Comparison of ENCODE assay signal across 19 cellular contexts in genomic region chr10:46554166-46554781, GRCh38. TPM values are rescaled to one million over a fixed set of nuclear protein-coding genes. Genes with fewer than 3 reads are reported as not detected.
"Had no signal": no experiment of that assay in that cellular context is flagged by ENCODE, and none has a peak within 500 bp of the region (broad histone marks: within the 10 kb centered on the region; RNA-seq: fewer than 3 reads in every experiment).

No MANE protein-coding gene starts in this region.

- H3K27me3 Mint-ChIP-seq: T-helper 17 cell had no signal

- H3K36me3 Mint-ChIP-seq: naive B cell, WTC11 had no signal

- H3K27ac ChIP-seq: ascending aorta, breast epithelium, gastrocnemius medialis, heart left ventricle, tibial nerve, vagina had no signal

- H3K36me3 ChIP-seq: ascending aorta, breast epithelium, gastrocnemius medialis, heart left ventricle, tibial nerve, vagina had no signal

- H3K9me3 Mint-ChIP-seq: activated naive CD8-positive, alpha-beta T cell treated with anti-CD3 and anti-CD28 coated beads, Interleukin-2, amount 50 U/mL, for 24 hours; stimulated activated naive B cell treated with anti-CD40 and anti-IgM and Interleukin-4, amounts not matched to agents 10 μg/mL and 1 μg/mL and 100 μg/mL, for 72 hours; WTC11 had no signal

- DNase-seq: activated naive CD4-positive, alpha-beta T cell; activated naive CD8-positive, alpha-beta T cell treated with anti-CD3 and anti-CD28 coated beads, Interleukin-2, amount 50 U/mL, for 24 hours; activated T-cell treated with anti-CD3 and anti-CD28 coated beads, Interleukin-2, amount 50 U/mL, for 1 hour; dermis blood vessel endothelial cell; gastrocnemius medialis; mammary epithelial cell; naive B cell; stimulated activated CD4-positive, alpha-beta T cell treated with anti-CD3 and anti-CD28 coated beads, Interleukin-2, amount 100 ng/mL, for 48 hours; stimulated activated naive B cell treated with anti-CD40 and anti-IgM and Interleukin-4, amounts not matched to agents 10 μg/mL and 1 μg/mL and 100 μg/mL, for 72 hours; T-helper 17 cell had no signal

- H3K4me3 Mint-ChIP-seq: activated naive CD8-positive, alpha-beta T cell treated with anti-CD3 and anti-CD28 coated beads, Interleukin-2, amount 50 U/mL, for 24 hours; naive B cell; stimulated activated naive B cell treated with anti-CD40 and anti-IgM and Interleukin-4, amounts not matched to agents 10 μg/mL and 1 μg/mL and 100 μg/mL, for 72 hours; T-helper 17 cell; WTC11 had no signal

- ATAC-seq: activated naive CD8-positive, alpha-beta T cell treated with anti-CD3 and anti-CD28 coated beads, Interleukin-2, amount 50 U/mL, for 24 hours; gastrocnemius medialis; heart left ventricle; left lobe of liver; stimulated activated naive B cell treated with anti-CD40 and anti-IgM and Interleukin-4, amounts not matched to agents 10 μg/mL and 1 μg/mL and 100 μg/mL, for 72 hours; T-helper 17 cell; WTC11 had no signal

- H3K4me1 ChIP-seq: breast epithelium had no signal

- H3K27ac Mint-ChIP-seq: activated naive CD8-positive, alpha-beta T cell treated with anti-CD3 and anti-CD28 coated beads, Interleukin-2, amount 50 U/mL, for 24 hours; naive B cell; stimulated activated naive B cell treated with anti-CD40 and anti-IgM and Interleukin-4, amounts not matched to agents 10 μg/mL and 1 μg/mL and 100 μg/mL, for 72 hours; T-helper 17 cell; WTC11 had no signal

- H3K9me3 ChIP-seq: ascending aorta, breast epithelium, gastrocnemius medialis, heart left ventricle, tibial nerve, vagina had no signal

- H3K4me3 ChIP-seq: ascending aorta, breast epithelium, gastrocnemius medialis, heart left ventricle, tibial nerve, vagina had no signal

RNA-seq across cellular contexts. Expression of gene GPRIN2, which starts 2.2 kb away (rescaled TPM):
- total RNA-seq: gastrocnemius medialis, mononuclear cell, T-helper 17 cell had no signal
- polyA plus RNA-seq: heart left ventricle had no signal

RNA-seq across cellular contexts. Expression of gene SYT15, which starts 24.7 kb away (rescaled TPM):
- total RNA-seq: epithelial cell of proximal tubule had no signal
